ENCODE assay signal across 21 cellular contexts in the genomic region with DNA sequence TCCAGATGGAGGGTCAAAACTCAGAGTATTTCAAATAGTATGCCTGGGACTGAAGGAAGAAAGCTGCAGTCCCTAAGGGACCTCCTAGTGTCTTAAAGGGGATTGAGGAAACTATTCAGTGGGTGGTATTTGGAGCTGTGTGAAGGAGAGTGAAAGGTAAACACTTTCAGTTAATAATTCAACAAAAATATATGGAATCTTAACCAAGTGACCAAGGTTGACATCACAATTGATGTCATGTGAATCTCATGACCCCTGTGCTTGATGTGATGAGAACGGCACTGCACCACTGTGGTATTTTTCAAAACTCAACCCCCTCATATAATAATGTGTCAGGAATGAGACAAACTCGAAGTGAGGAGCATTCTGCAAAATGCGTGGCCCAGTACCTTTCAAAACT.
"Had no signal": no experiment of that assay in that cellular context is flagged by ENCODE, and none has a peak within 500 bp of the region (broad histone marks: within the 10 kb centered on the region; RNA-seq: fewer than 3 reads in every experiment).

No MANE protein-coding gene starts in this region.

- ATAC-seq: foreskin keratinocyte, gastroesophageal sphincter, heart left ventricle, left colon, left lobe of liver, left ventricle myocardium superior, lower lobe of right lung, mucosa of descending colon had no signal

- H3K4me3 ChIP-seq: coronary artery, dorsolateral prefrontal cortex, esophagus muscularis mucosa, gastroesophageal sphincter, heart left ventricle, hepatocyte, lower lobe of right lung, mucosa of descending colon had no signal

- DNase-seq: dermis blood vessel endothelial cell; dorsolateral prefrontal cortex; effector CD4-positive, alpha-beta T cell; effector memory CD4-positive, alpha-beta T cell; foreskin keratinocyte; heart left ventricle; hypothalamus; immature natural killer cell; islet precursor cell; kidney; left colon; left ventricle myocardium superior; lower lobe of right lung; mesenchymal stem cell; mucosa of descending colon; naive B cell had no signal
